Comparison of ENCODE assay signal across 13 cellular contexts in the genomic region with DNA sequence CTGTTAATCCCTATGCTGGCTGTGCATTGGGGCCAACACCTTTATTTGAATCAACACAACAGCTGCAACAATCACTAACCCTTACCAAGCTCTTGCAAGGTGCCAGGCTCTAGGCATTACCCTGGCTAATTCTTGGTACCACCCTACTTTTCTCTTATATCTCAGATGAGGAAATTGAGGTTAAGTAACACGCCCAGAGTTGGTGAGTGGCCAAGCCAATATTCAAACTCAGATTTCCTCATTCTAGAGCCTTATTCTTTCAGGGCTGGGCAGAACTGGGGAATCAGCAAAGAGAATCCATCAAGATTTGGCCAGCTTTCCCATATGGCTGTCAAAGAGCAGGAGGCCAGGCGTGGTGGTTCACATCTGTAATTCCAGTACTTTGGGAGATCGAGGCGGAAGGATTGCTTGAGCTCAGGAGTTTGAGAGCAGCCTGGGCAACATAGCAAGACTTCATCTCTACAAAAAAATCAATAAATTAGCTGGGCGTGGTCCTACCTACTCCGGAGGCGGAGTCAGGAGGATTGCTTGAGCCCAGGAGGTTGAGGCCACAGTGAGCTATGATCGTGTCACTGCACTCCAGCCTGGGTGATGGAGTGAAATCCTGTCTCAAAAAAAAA. TPM values are rescaled to one million over a fixed set of nuclear protein-coding genes. Genes with fewer than 3 reads are reported as not detected.
A peak's percentile ranks its signal among the peaks of the same experiment; 100 is the strongest.
DNase-seq lines count a peak whose midpoint lies in the region; ATAC-seq and TF ChIP-seq lines count a peak whose summit lies in the region.
"Had no signal": no experiment of that assay in that cellular context is flagged by ENCODE, and none has a peak within 500 bp of the region (broad histone marks: within the 10 kb centered on the region; RNA-seq: fewer than 3 reads in every experiment).

No MANE protein-coding gene starts in this region.

- no peak overlapping the region for H3K4me3 ChIP-seq in choroid plexus epithelial cell (ENCODE audit: low read depth, low read length)
- H3K4me3 ChIP-seq in neutrophil (ENCODE audit: low read depth in 1 of 2, low read length in 1 of 2) = peak overlapping the region; percentile 2 to 33

- H3K27ac ChIP-seq in neutrophil = peak overlapping the region; percentile 95

- H3K27me3 ChIP-seq in neutrophil = no peaks in the 10 kb centered on the region

- peaks cover 85 to 89% of the 10 kb centered on the region in 2 experiments for H3K4me1 ChIP-seq in neutrophil (ENCODE audit: control insufficient read depth in 1 of 2, insufficient read depth in 1 of 2, low read depth in 1 of 2, low read length in 1 of 2)

- H3K4me3 Mint-ChIP-seq in activated CD8-positive, alpha-beta memory T cell treated with anti-CD3 and anti-CD28 coated beads, Interleukin-2, amount 10 ng/mL, durations not matched to agents 7 days and 5 days = no peak overlapping the region

- no peaks in the 10 kb centered on the region for H3K9me3 ChIP-seq in neutrophil

- peaks cover 74% of the 10 kb centered on the region for H3K4me1 Mint-ChIP-seq in activated CD8-positive, alpha-beta memory T cell treated with anti-CD3 and anti-CD28 coated beads, Interleukin-2, amount 10 ng/mL, durations not matched to agents 7 days and 5 days

- H3K36me3 Mint-ChIP-seq in activated CD8-positive, alpha-beta memory T cell treated with anti-CD3 and anti-CD28 coated beads, Interleukin-2, amount 10 ng/mL, durations not matched to agents 7 days and 5 days = peaks cover 17% of the 10 kb centered on the region

- ATAC-seq in activated CD8-positive, alpha-beta memory T cell treated with anti-CD3 and anti-CD28 coated beads, Interleukin-2, amount 10 ng/mL, durations not matched to agents 7 days and 5 days = peak; percentile 69
- ATAC-seq in HG03354 (IDR thresholded peaks at IDR 0.05; ENCODE audit: poor library complexity, severe bottlenecking, unreplicated experiment) = no peak

- peak; percentile 57 for DNase-seq in activated CD8-positive, alpha-beta memory T cell treated with anti-CD3 and anti-CD28 coated beads, Interleukin-2, amount 10 ng/mL, durations not matched to agents 7 days and 5 days
- DNase-seq in activated CD8-positive, alpha-beta memory T cell treated with anti-CD3 and anti-CD28 coated beads, Interleukin-2, amount 50 U/mL, for 4 hours = no peak
- peak; percentile 73 to 91 for DNase-seq in NOMO-1 (lab: John Stamatoyannopoulos, UW; ENCODE audit: unreplicated experiment in 2 of 2)
- peak; percentile 18 for DNase-seq in choroid plexus epithelial cell (ENCODE audit: low read depth)
- DNase-seq in AG20443 (ENCODE audit: low spot score) = no peak
- no peak for DNase-seq in SHP77 (lab: John Stamatoyannopoulos, UW)
- DNase-seq: activated T-cell treated with anti-CD3 and anti-CD28 coated beads for 4 hours; NCI-H1694 treated with DMSO at 0.1 percent for 48 hours; NK-92 treated with Interleukin-12 subunit alpha and Interleukin-12 subunit beta, amount 100 ng/mL, for 24 hours; stimulated activated CD4-positive, alpha-beta T cell treated with anti-CD3 and anti-CD28 coated beads, Interleukin-4, amount 100 ng/mL, for 1 hour had no signal

- CTCF ChIA-PET in activated CD8-positive, alpha-beta memory T cell treated with anti-CD3 and anti-CD28 coated beads, Interleukin-2, amount 10 ng/mL, durations not matched to agents 7 days and 5 days (lab: Charles Lee) = interaction anchor here (0.8 to 2.4 kb wide), 13 partner anchors 9 to 142 kb away, joined by 3 to 9 read pairs (median 4); no protein-coding TSS in a partner anchor

- no peak for TF ChIP-seq CTCF in choroid plexus epithelial cell (conservative IDR thresholded peaks at IDR 0.05; ENCODE audit: low read depth, low read length)
- TF ChIP-seq CTCF in neutrophil (IDR thresholded peaks at IDR 0.05) = no peak

- H3K36me3 ChIP-seq in neutrophil = no peaks in the 10 kb centered on the region

- H3K9me3 Mint-ChIP-seq in activated CD8-positive, alpha-beta memory T cell treated with anti-CD3 and anti-CD28 coated beads, Interleukin-2, amount 10 ng/mL, durations not matched to agents 7 days and 5 days (ENCODE audit: low read depth) = no peaks in the 10 kb centered on the region

- no peaks in the 10 kb centered on the region for H3K27me3 Mint-ChIP-seq in activated CD8-positive, alpha-beta memory T cell treated with anti-CD3 and anti-CD28 coated beads, Interleukin-2, amount 10 ng/mL, durations not matched to agents 7 days and 5 days
- H3K27me3 Mint-ChIP-seq: progenitor cell of endocrine pancreas had no signal

- H3K27ac Mint-ChIP-seq in activated CD8-positive, alpha-beta memory T cell treated with anti-CD3 and anti-CD28 coated beads, Interleukin-2, amount 10 ng/mL, durations not matched to agents 7 days and 5 days = peak overlapping the region; percentile 78
- H3K27ac Mint-ChIP-seq: progenitor cell of endocrine pancreas had no signal

RNA-seq across cellular contexts. Expression of a gene that starts 23.7 kb away (rescaled TPM):
- total RNA-seq in activated CD8-positive, alpha-beta memory T cell treated with anti-CD3 and anti-CD28 coated beads, Interleukin-2, amount 10 ng/mL, durations not matched to agents 7 days and 5 days = 10 to 100 TPM; 12.5 to 24.6 TPM

RNA-seq across cellular contexts. Expression of a gene that starts 24.1 kb away (rescaled TPM):
- 10 to 100 TPM in 1 of 2 experiments, 1 to 10 TPM in 1; 6.0 to 10.7 TPM for total RNA-seq in activated CD8-positive, alpha-beta memory T cell treated with anti-CD3 and anti-CD28 coated beads, Interleukin-2, amount 10 ng/mL, durations not matched to agents 7 days and 5 days

Comparison
In these comparisons a context has a peak if more than half of its experiments do, and no peak if none do; other contexts are left out.
1. DNase-seq: peak in activated CD8-positive, alpha-beta memory T cell treated with anti-CD3 and anti-CD28 coated beads, Interleukin-2, amount 10 ng/mL, durations not matched to agents 7 days and 5 days (single experiment), NOMO-1 (2 of 2) and choroid plexus epithelial cell (single experiment); none in activated CD8-positive, alpha-beta memory T cell treated with anti-CD3 and anti-CD28 coated beads, Interleukin-2, amount 50 U/mL, for 4 hours (single experiment), AG20443 (single experiment) and SHP77 (0 of 2).